ENCODE assay signal across 9 cellular contexts in the genomic region with DNA sequence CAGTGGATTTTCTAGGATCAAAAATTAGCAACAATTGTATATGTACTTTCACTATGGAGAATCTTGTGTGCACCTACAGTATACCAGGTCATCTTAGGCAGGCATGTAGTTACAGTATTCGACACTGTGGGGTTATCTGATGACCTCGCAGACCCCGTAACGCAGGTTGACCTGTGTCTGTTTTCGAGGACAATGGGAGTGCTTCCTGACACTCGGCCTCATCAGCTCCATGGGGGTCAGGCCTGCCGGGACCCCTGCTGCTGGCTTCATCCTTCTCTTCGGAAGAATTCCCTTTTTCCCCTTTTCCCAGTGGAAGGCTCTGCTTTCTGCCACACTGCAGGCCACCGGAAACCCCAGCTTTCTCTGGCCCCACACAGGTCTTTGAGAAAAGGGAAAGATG.
"Had no signal": no experiment of that assay in that cellular context is flagged by ENCODE, and none has a peak within 500 bp of the region (broad histone marks: within the 10 kb centered on the region; RNA-seq: fewer than 3 reads in every experiment).

No MANE protein-coding gene starts in this region.

- H3K4me1 ChIP-seq: HAP-1 had no signal

- H2AFZ ChIP-seq: GM23248 had no signal

- DNase-seq: GM23248, HFFc6, Karpas-422 had no signal

- H3K4me1 Mint-ChIP-seq: IgD-negative memory B cell had no signal

- ATAC-seq: HCT116, HepG2 had no signal

- H3K4me3 Mint-ChIP-seq: HFFc6, IgD-negative memory B cell had no signal

- H3K4me2 ChIP-seq: KMS-11 had no signal

- H3K27ac Mint-ChIP-seq: HFFc6, IgD-negative memory B cell had no signal

- H3K9ac ChIP-seq: GM23248, KMS-11 had no signal

- H3K9me3 ChIP-seq: HAP-1 had no signal

- H3K4me3 ChIP-seq: GM23248, HAP-1 had no signal

- H3K27ac ChIP-seq: GM23248, HL-60, KMS-11 had no signal

- H3K36me3 ChIP-seq: HAP-1 had no signal
